ENCODE assay signal across 2 cellular contexts in genomic region chr1:147114353-147114752, GRCh38. TPM values are rescaled to one million over a fixed set of nuclear protein-coding genes. Genes with fewer than 3 reads are reported as not detected.
DNase-seq lines count a peak whose midpoint lies in the region; ATAC-seq and TF ChIP-seq lines count a peak whose summit lies in the region.
"Not testable (repeated sequence)": the region's sequence is repeated elsewhere in the genome, so short reads cannot be mapped to it uniquely, and the experiment has no call there.

No MANE protein-coding gene starts in this region.

- TF ChIP-seq CTCF in C4-2B (conservative IDR thresholded peaks at IDR 0.05); PC-3 (conservative IDR thresholded peaks at IDR 0.05; ENCODE audit: low read depth, low read length): not testable (repeated sequence)

- H2AFZ ChIP-seq in PC-3 (ENCODE audit: low read length), result not testable (repeated sequence)

- CTCF ChIA-PET in PC-3 (lab: Charles Lee), result not testable (repeated sequence)

- H3K4me1 ChIP-seq in PC-3 (ENCODE audit: insufficient read depth, low read length), result peaks cover 15% of the 10 kb centered on the region

- not testable (repeated sequence) for H3K9me3 ChIP-seq in PC-3 (ENCODE audit: low read length)

- ATAC-seq in PC-3, result not testable (repeated sequence)

- H3F3A ChIP-seq in PC-3 (ENCODE audit: low read length, unreplicated experiment), result not testable (repeated sequence)

- not testable (repeated sequence) for H3K9me2 ChIP-seq in PC-3 (replicated peaks; ENCODE audit: low read length)

- H3K27ac ChIP-seq in C4-2B, result peak overlapping the region; percentile 16; the same call in 1 of the 2 replicates
- H3K27ac ChIP-seq in PC-3 (ENCODE audit: low read length), result peak overlapping the region; percentile 40

- not testable (repeated sequence) for H3K27me3 ChIP-seq in PC-3 (ENCODE audit: low read length)

- peak; percentile 56 for DNase-seq in PC-3

- POLR2A ChIA-PET in PC-3 (lab: Charles Lee; ENCODE audit: unreplicated experiment), result not testable (repeated sequence)

- H3K79me2 ChIP-seq in PC-3 (ENCODE audit: low read length), result not testable (repeated sequence)

- H4K20me1 ChIP-seq in PC-3 (ENCODE audit: low read length), result not testable (repeated sequence)

- H3K9ac ChIP-seq in PC-3 (ENCODE audit: low read length), result not testable (repeated sequence)

- BruUV-seq in PC-3 (replicated peaks; lab: Mats Ljungman, UMichigan), result not testable (repeated sequence)

- intact Hi-C loops in PC-3 (cut with micrococcal nuclease), result not testable (repeated sequence)

- not testable (repeated sequence) for H3K4me3 ChIP-seq in PC-3 (ENCODE audit: low read length)

- H3K36me3 ChIP-seq in PC-3 (ENCODE audit: low read depth, low read length), result not testable (repeated sequence)

- H3K4me2 ChIP-seq in PC-3 (ENCODE audit: low read length), result peak overlapping the region; percentile 26; the same call in 1 of the 2 replicates

RNA-seq across cellular contexts. Expression of gene PRKAB2, which starts 57.9 kb away (rescaled TPM):
- total RNA-seq in PC-3 (2014; rRNA removed), result 16.0 and 23.5 TPM in 2 replicates
